In genomic region chr6:100176321-100176950, GRCh38 we compare ENCODE assay signal across 8 cellular contexts.
DNase-seq lines count a peak whose midpoint lies in the region; FAIRE-seq and TF ChIP-seq lines count a peak whose summit lies in the region.

No MANE protein-coding gene starts in this region.

- in situ Hi-C loops in transverse colon (cut with MboI; ENCODE audit: low pct_ligation_motif_present in 1 of 4, low pct_unique_long_range_greater_than_20kb in 1 of 4, low sequenced_read_pairs in 3 of 4) = no loop called here

- H3K27ac ChIP-seq in spleen (peak overlapping the region in 1 of 8 donors; percentile 20), transverse colon (no peak overlapping the region), ovary (no peak overlapping the region)

- DNase-seq in AML-193 (lab: John Stamatoyannopoulos, UW) (peak; percentile 33 to 55), HTR-8/SVneo (ENCODE audit: insufficient read length, low spot score) (no peak), amniotic stem cell (lab: John Stamatoyannopoulos, UW) (peak; percentile 50), kidney tubule cell (ENCODE audit: low spot score) (peak; percentile 51), spleen (no peak), transverse colon (no peak), ovary (no peak)
- DNase-seq in stimulated activated naive CD4-positive, alpha-beta T cell treated with Interleukin-2 at 50 U/mL for 16 hours (lab: John Stamatoyannopoulos, UW) = no peak

- intact Hi-C loops in spleen (cut with DNase I; ENCODE audit: low total_unique reads) (no loop called here), transverse colon (cut with DNase I; ENCODE audit: low total_unique reads) (no loop called here), ovary (cut with DNase I) (no loop called here)

- H3K36me3 ChIP-seq in spleen (no peaks in the 10 kb centered on the region), transverse colon (no peaks in the 10 kb centered on the region), ovary (no peaks in the 10 kb centered on the region)

- H3K9me3 ChIP-seq in spleen (no peaks in the 10 kb centered on the region), transverse colon (no peaks in the 10 kb centered on the region), ovary (no peaks in the 10 kb centered on the region)

- H3K4me1 ChIP-seq in spleen = no peaks in the 10 kb centered on the region
- H3K4me1 ChIP-seq in transverse colon = no peaks in the 10 kb centered on the region
- H3K4me1 ChIP-seq in ovary (ENCODE audit: insufficient read depth) = peaks cover 2% of the 10 kb centered on the region

- H3K27me3 ChIP-seq in spleen (replicated peaks in 1 of 7) (no peaks in the 10 kb centered on the region), transverse colon (no peaks in the 10 kb centered on the region), ovary (no peaks in the 10 kb centered on the region)

- no peak for TF ChIP-seq POLR2A in spleen (IDR thresholded peaks at IDR 0.05)
- no peak for TF ChIP-seq POLR2A in transverse colon (IDR thresholded peaks at IDR 0.05)
- TF ChIP-seq POLR2A in ovary (IDR thresholded peaks at IDR 0.05) = no peak

- TF ChIP-seq EP300 in transverse colon (IDR thresholded peaks at IDR 0.05; ENCODE audit: low read depth) (no peak), ovary (IDR thresholded peaks at IDR 0.05) (no peak)

- H3K4me3 ChIP-seq in spleen = no peak overlapping the region
- no peak overlapping the region for H3K4me3 ChIP-seq in transverse colon
- H3K4me3 ChIP-seq in ovary = no peak overlapping the region

- peak in 3 of 11 experiments; percentile 14 to 21 (median 18) for TF ChIP-seq CTCF in spleen (IDR thresholded peaks at IDR 0.05 in 8 of 11, conservative IDR thresholded peaks at IDR 0.05 in 3 of 11)
- peak in 1 of 5 experiments; percentile 3 for TF ChIP-seq CTCF in transverse colon (IDR thresholded peaks at IDR 0.05)
- no peak for TF ChIP-seq CTCF in ovary (IDR thresholded peaks at IDR 0.05)

- FAIRE-seq in HTR-8/SVneo (lab: Jason Lieb, UNC) = peak; percentile 83

- WGBS in spleen, 5 donors = 45 to 50% (median 47%) methylated on average over 6 of the region's 6 CpGs
- WGBS in transverse colon (ENCODE audit: low coverage in 1 of 2), 2 donors = 43 to 67% methylated on average over 3 to 6 of the region's 6 CpGs
- WGBS in ovary, 3 donors = 17 to 19% (median 17%) methylated on average over 6 of the region's 6 CpGs

Comparison
In these comparisons a context has a peak if more than half of its experiments do, and no peak if none do; other contexts are left out.
1. DNase-seq: peak in AML-193 (2 of 2), amniotic stem cell (single experiment) and kidney tubule cell (single experiment); none in HTR-8/SVneo (single experiment), spleen (single experiment), transverse colon (single experiment), stimulated activated naive CD4-positive, alpha-beta T cell treated with Interleukin-2 at 50 U/mL for 16 hours (single experiment) and ovary (0 of 5).